ENCODE assay signal across 16 cellular contexts in the genomic region with DNA sequence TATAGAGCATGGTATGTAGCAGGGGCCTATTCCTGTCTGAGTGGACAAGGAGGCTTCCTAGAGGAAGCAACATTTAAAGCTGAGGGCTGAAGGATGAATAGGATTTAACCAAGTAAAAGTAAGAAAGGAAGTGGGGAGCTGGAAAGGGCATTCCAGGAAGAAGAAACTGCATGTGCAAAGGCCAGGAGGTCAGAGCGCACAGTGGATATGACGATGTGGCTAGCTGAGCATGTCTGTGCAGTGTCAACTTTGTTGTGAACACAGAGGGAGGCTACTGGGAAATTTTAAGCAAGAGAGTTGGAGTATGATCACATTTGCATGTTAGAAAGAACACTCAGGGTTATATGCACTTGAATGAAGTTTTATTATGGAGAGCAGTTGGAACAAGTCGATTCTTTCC. TPM values are rescaled to one million over a fixed set of nuclear protein-coding genes. Genes with fewer than 3 reads are reported as not detected.
DNase-seq lines count a peak whose midpoint lies in the region; ATAC-seq and TF ChIP-seq lines count a peak whose summit lies in the region.
"Had no signal": no experiment of that assay in that cellular context is flagged by ENCODE, and none has a peak within 500 bp of the region (broad histone marks: within the 10 kb centered on the region; RNA-seq: fewer than 3 reads in every experiment).

No MANE protein-coding gene starts in this region.

- no peaks in the 10 kb centered on the region for H3K27me3 Mint-ChIP-seq in activated CD8-positive, alpha-beta T cell treated with anti-CD3 and anti-CD28 coated beads for 36 hours
- no peaks in the 10 kb centered on the region for H3K27me3 Mint-ChIP-seq in activated CD8-positive, alpha-beta T cell treated with anti-CD3 and anti-CD28 coated beads, Interleukin-2, amount 10 ng/mL, durations not matched to agents 7 days and 5 days (ENCODE audit: low read depth)
- no peaks in the 10 kb centered on the region for H3K27me3 Mint-ChIP-seq in activated T-helper 17 cell treated with anti-CD3 and anti-CD28 coated beads, Interleukin-2, amount 50 U/mL, for 72 hours

- DNase-seq in activated CD8-positive, alpha-beta T cell treated with anti-CD3 and anti-CD28 coated beads for 36 hours, result no peak
- DNase-seq in activated CD8-positive, alpha-beta T cell treated with anti-CD3 and anti-CD28 coated beads, Interleukin-2, amount 10 ng/mL, durations not matched to agents 7 days and 5 days, result no peak
- DNase-seq in kidney tubule cell (ENCODE audit: low spot score) (peak; percentile 13), thoracic aorta (ENCODE audit: low spot score) (no peak), MG63 (no peak)
- DNase-seq: activated CD4-positive, alpha-beta T cell treated with anti-CD3 and anti-CD28 coated beads, Interleukin-2, amount 50 U/mL, for 48 hours; HCEC 1CT; NCI-H1436; NCI-H2227 treated with DMSO at 0.1 percent for 48 hours; SJCRH30 had no signal

- H3K9me3 ChIP-seq in thoracic aorta (no peaks in the 10 kb centered on the region), MG63 (no peaks in the 10 kb centered on the region)
- H3K9me3 ChIP-seq: A549, SJCRH30 had no signal

- H3K4me3 ChIP-seq in thoracic aorta, result no peak overlapping the region
- no peak overlapping the region for H3K4me3 ChIP-seq in MG63
- H3K4me3 ChIP-seq: A549, GM12878, lung, SJCRH30 had no signal

- intact Hi-C loops in activated CD8-positive, alpha-beta T cell treated with anti-CD3 and anti-CD28 coated beads for 36 hours (cut with micrococcal nuclease), result no loop called here

- H3K27ac ChIP-seq in thoracic aorta, result peak overlapping the region; percentile 94 to 99
- H3K27ac ChIP-seq: SJCRH30 had no signal

- no peak for ATAC-seq in activated CD8-positive, alpha-beta T cell treated with anti-CD3 and anti-CD28 coated beads for 36 hours
- no peak for ATAC-seq in activated CD8-positive, alpha-beta T cell treated with anti-CD3 and anti-CD28 coated beads, Interleukin-2, amount 10 ng/mL, durations not matched to agents 7 days and 5 days
- ATAC-seq in activated T-helper 17 cell treated with anti-CD3 and anti-CD28 coated beads, Interleukin-2, amount 50 U/mL, for 72 hours (replicated peaks), result no peak
- ATAC-seq in thoracic aorta (ENCODE audit: insufficient number of reproducible peaks, low FRiP score, low read depth) (no peak), GM18858 (IDR thresholded peaks at IDR 0.05; ENCODE audit: unreplicated experiment) (no peak), HG02884 (IDR thresholded peaks at IDR 0.05; ENCODE audit: unreplicated experiment) (no peak)
- ATAC-seq: A549, GM12878 had no signal

- no peak overlapping the region for H3K4me3 Mint-ChIP-seq in activated CD8-positive, alpha-beta T cell treated with anti-CD3 and anti-CD28 coated beads for 36 hours
- H3K4me3 Mint-ChIP-seq in activated CD8-positive, alpha-beta T cell treated with anti-CD3 and anti-CD28 coated beads, Interleukin-2, amount 10 ng/mL, durations not matched to agents 7 days and 5 days, result no peak overlapping the region
- H3K4me3 Mint-ChIP-seq in activated T-helper 17 cell treated with anti-CD3 and anti-CD28 coated beads, Interleukin-2, amount 50 U/mL, for 72 hours, result peak overlapping the region; percentile 87

- no peaks in the 10 kb centered on the region for H3K36me3 Mint-ChIP-seq in activated CD8-positive, alpha-beta T cell treated with anti-CD3 and anti-CD28 coated beads for 36 hours (ENCODE audit: low read depth)
- peaks cover 5% of the 10 kb centered on the region for H3K36me3 Mint-ChIP-seq in activated CD8-positive, alpha-beta T cell treated with anti-CD3 and anti-CD28 coated beads, Interleukin-2, amount 10 ng/mL, durations not matched to agents 7 days and 5 days (ENCODE audit: low read depth)
- H3K36me3 Mint-ChIP-seq in activated T-helper 17 cell treated with anti-CD3 and anti-CD28 coated beads, Interleukin-2, amount 50 U/mL, for 72 hours (ENCODE audit: low read depth), result no peaks in the 10 kb centered on the region

- no peak for TF ChIP-seq CTCF in activated CD8-positive, alpha-beta T cell treated with anti-CD3 and anti-CD28 coated beads for 36 hours (IDR thresholded peaks at IDR 0.05)
- TF ChIP-seq CTCF in thoracic aorta (IDR thresholded peaks at IDR 0.05), result no peak

- H3K27me3 ChIP-seq in thoracic aorta (replicated peaks; ENCODE audit: insufficient read depth), result no peaks in the 10 kb centered on the region
- no peaks in the 10 kb centered on the region for H3K27me3 ChIP-seq in MG63
- H3K27me3 ChIP-seq: SJCRH30 had no signal

- H3K4me1 ChIP-seq in thoracic aorta (ENCODE audit: control insufficient read depth in 1 of 2, low read depth in 2 of 2), result peaks cover 13 to 26% of the 10 kb centered on the region in 2 donors

- POLR2A ChIA-PET in activated CD8-positive, alpha-beta T cell treated with anti-CD3 and anti-CD28 coated beads for 36 hours (lab: Charles Lee), result interaction anchor here (0.6 kb wide), 1 partner anchor 57 kb away, joined by 3 read pairs; no protein-coding TSS in a partner anchor
- POLR2A ChIA-PET in activated CD8-positive, alpha-beta T cell treated with anti-CD3 and anti-CD28 coated beads, Interleukin-2, amount 10 ng/mL, durations not matched to agents 7 days and 5 days (lab: Charles Lee), result interaction anchor here (1.1 kb wide), 1 partner anchor 29 kb away, joined by 5 read pairs; a partner anchor contains a TSS

- CTCF ChIA-PET in activated CD8-positive, alpha-beta T cell treated with anti-CD3 and anti-CD28 coated beads for 36 hours (lab: Charles Lee), result no interaction called here
- CTCF ChIA-PET in activated CD8-positive, alpha-beta T cell treated with anti-CD3 and anti-CD28 coated beads, Interleukin-2, amount 10 ng/mL, durations not matched to agents 7 days and 5 days (lab: Charles Lee), result interaction anchor here (0.9 kb wide), 1 partner anchor 886 kb away, joined by 3 read pairs; no protein-coding TSS in a partner anchor

- H3K4me1 Mint-ChIP-seq in activated CD8-positive, alpha-beta T cell treated with anti-CD3 and anti-CD28 coated beads for 36 hours (ENCODE audit: low read depth), result peaks cover 47% of the 10 kb centered on the region
- H3K4me1 Mint-ChIP-seq in activated CD8-positive, alpha-beta T cell treated with anti-CD3 and anti-CD28 coated beads, Interleukin-2, amount 10 ng/mL, durations not matched to agents 7 days and 5 days (ENCODE audit: low read depth), result peaks cover 52% of the 10 kb centered on the region
- H3K4me1 Mint-ChIP-seq in activated T-helper 17 cell treated with anti-CD3 and anti-CD28 coated beads, Interleukin-2, amount 50 U/mL, for 72 hours, result peaks cover 24% of the 10 kb centered on the region

- H3K36me3 ChIP-seq in thoracic aorta (no peaks in the 10 kb centered on the region), MG63 (no peaks in the 10 kb centered on the region)
- H3K36me3 ChIP-seq: SJCRH30 had no signal

- H3K27ac Mint-ChIP-seq in activated CD8-positive, alpha-beta T cell treated with anti-CD3 and anti-CD28 coated beads for 36 hours, result peak overlapping the region; percentile 25
- no peak overlapping the region for H3K27ac Mint-ChIP-seq in activated CD8-positive, alpha-beta T cell treated with anti-CD3 and anti-CD28 coated beads, Interleukin-2, amount 10 ng/mL, durations not matched to agents 7 days and 5 days
- H3K27ac Mint-ChIP-seq in activated T-helper 17 cell treated with anti-CD3 and anti-CD28 coated beads, Interleukin-2, amount 50 U/mL, for 72 hours, result peak overlapping the region; percentile 66

- H3K9me3 Mint-ChIP-seq in activated CD8-positive, alpha-beta T cell treated with anti-CD3 and anti-CD28 coated beads for 36 hours, result no peaks in the 10 kb centered on the region
- H3K9me3 Mint-ChIP-seq in activated CD8-positive, alpha-beta T cell treated with anti-CD3 and anti-CD28 coated beads, Interleukin-2, amount 10 ng/mL, durations not matched to agents 7 days and 5 days (ENCODE audit: insufficient read depth), result no peaks in the 10 kb centered on the region
- no peaks in the 10 kb centered on the region for H3K9me3 Mint-ChIP-seq in activated T-helper 17 cell treated with anti-CD3 and anti-CD28 coated beads, Interleukin-2, amount 50 U/mL, for 72 hours

RNA-seq across cellular contexts. Expression of a gene that starts 28.6 kb away (rescaled TPM):
- total RNA-seq in activated CD8-positive, alpha-beta T cell treated with anti-CD3 and anti-CD28 coated beads for 36 hours, result 10 to 100 TPM; 51.4 to 53.2 TPM
- 100 to 1,000 TPM; 107 to 110 TPM for total RNA-seq in activated CD8-positive, alpha-beta T cell treated with anti-CD3 and anti-CD28 coated beads, Interleukin-2, amount 10 ng/mL, durations not matched to agents 7 days and 5 days
- 10 to 100 TPM; 53.4 to 62.2 TPM for total RNA-seq in activated T-helper 17 cell treated with anti-CD3 and anti-CD28 coated beads, Interleukin-2, amount 50 U/mL, for 72 hours
- total RNA-seq in thoracic aorta, result 100 to 1,000 TPM; 132 to 396 TPM
- 104 and 126 TPM in 2 replicates for total RNA-seq in MG63 (2014; rRNA removed; shearing (Covaris generic); ENCODE audit: low replicate concordance)
